10 cellular contexts compared by ENCODE assay signal in the genomic region with DNA sequence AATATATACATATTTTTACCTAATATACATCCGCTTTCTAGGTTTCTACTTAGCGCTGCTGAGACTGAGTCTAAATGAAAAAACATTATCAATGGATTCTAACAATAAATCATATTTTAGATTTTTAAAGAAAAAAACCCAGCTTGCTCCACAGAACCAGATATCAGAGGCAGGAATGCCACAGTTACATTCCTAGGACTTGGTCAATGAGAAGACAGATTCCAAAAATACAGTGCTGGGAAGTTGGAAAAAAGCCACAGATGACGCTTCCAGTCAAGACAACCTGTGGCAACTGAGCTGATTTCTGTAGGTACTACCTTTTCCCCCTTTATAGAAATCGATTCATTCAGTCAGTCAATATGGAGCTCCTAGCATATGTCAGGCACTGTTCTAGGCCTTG. TPM values are rescaled to one million over a fixed set of nuclear protein-coding genes. Genes with fewer than 3 reads are reported as not detected.
DNase-seq lines count a peak whose midpoint lies in the region; ATAC-seq and TF ChIP-seq lines count a peak whose summit lies in the region.
"Had no signal": no experiment of that assay in that cellular context is flagged by ENCODE, and none has a peak within 500 bp of the region (broad histone marks: within the 10 kb centered on the region; RNA-seq: fewer than 3 reads in every experiment).

No MANE protein-coding gene starts in this region.

- CTCF ChIA-PET in activated CD8-positive, alpha-beta T cell treated with anti-CD3 and anti-CD28 coated beads, Interleukin-2, amount 10 ng/mL, durations not matched to agents 7 days and 5 days (lab: Charles Lee), result interaction anchor here (0.7 to 3.1 kb wide), 2 partner anchors 13 to 300 kb away, joined by 4 to 11 read pairs; no protein-coding TSS in a partner anchor
- CTCF ChIA-PET in activated CD8-positive, alpha-beta memory T cell treated with anti-CD3 and anti-CD28 coated beads, Interleukin-2, amount 10 ng/mL, durations not matched to agents 7 days and 5 days (lab: Charles Lee), result interaction anchor here (0.6 to 1.4 kb wide), 2 partner anchors 13 to 199 kb away, joined by 3 to 4 read pairs; no protein-coding TSS in a partner anchor
- CTCF ChIA-PET in HEK293T (lab: Yijun Ruan, JAX), result no interaction called here

- H3K9me3 Mint-ChIP-seq in activated T-cell treated with anti-CD3 and anti-CD28 coated beads, Interleukin-2, amount 50 U/mL, for 4 hours, result peaks cover 11% of the 10 kb centered on the region
- no peaks in the 10 kb centered on the region for H3K9me3 Mint-ChIP-seq in activated CD8-positive, alpha-beta T cell treated with anti-CD3 and anti-CD28 coated beads, Interleukin-2, amount 10 ng/mL, durations not matched to agents 7 days and 5 days (ENCODE audit: insufficient read depth)
- peaks cover under 1% of the 10 kb centered on the region for H3K9me3 Mint-ChIP-seq in activated CD8-positive, alpha-beta memory T cell treated with anti-CD3 and anti-CD28 coated beads, Interleukin-2, amount 10 ng/mL, durations not matched to agents 7 days and 5 days (ENCODE audit: low read depth)

- POLR2A ChIA-PET in activated CD8-positive, alpha-beta T cell treated with anti-CD3 and anti-CD28 coated beads, Interleukin-2, amount 10 ng/mL, durations not matched to agents 7 days and 5 days (lab: Charles Lee), result interaction anchor here (2.6 kb wide), 1 partner anchor 35 kb away, joined by 7 read pairs; a partner anchor contains a TSS
- POLR2A ChIA-PET in HEK293T (lab: Yijun Ruan, JAX), result interaction anchor here (0.7 to 3.1 kb wide), 3 partner anchors 9 to 35 kb away, joined by 3 to 12 read pairs (median 5); a partner anchor contains a TSS

- H3K27ac ChIP-seq in iPS-18a (ENCODE audit: low read length) (no peak overlapping the region), tibial artery (peak overlapping the region in 1 of 2 donors; percentile 61)

- TF ChIP-seq CTCF in tibial artery (IDR thresholded peaks at IDR 0.05), result no peak

- no peaks in the 10 kb centered on the region for H3K9me3 ChIP-seq in iPS-18a (ENCODE audit: control insufficient read depth, low read depth, low read length)
- H3K9me3 ChIP-seq in tibial artery, result no peaks in the 10 kb centered on the region

- no peak overlapping the region for H3K9ac ChIP-seq in iPS-18a (ENCODE audit: low read length)

- peaks cover under 1% of the 10 kb centered on the region for H3K27me3 Mint-ChIP-seq in activated T-cell treated with anti-CD3 and anti-CD28 coated beads, Interleukin-2, amount 50 U/mL, for 4 hours (ENCODE audit: low read depth)
- peaks cover 45% of the 10 kb centered on the region for H3K27me3 Mint-ChIP-seq in activated CD8-positive, alpha-beta T cell treated with anti-CD3 and anti-CD28 coated beads, Interleukin-2, amount 10 ng/mL, durations not matched to agents 7 days and 5 days (ENCODE audit: low read depth)
- peaks cover 30% of the 10 kb centered on the region for H3K27me3 Mint-ChIP-seq in activated CD8-positive, alpha-beta memory T cell treated with anti-CD3 and anti-CD28 coated beads, Interleukin-2, amount 10 ng/mL, durations not matched to agents 7 days and 5 days

- peaks cover 4% of the 10 kb centered on the region for H3K4me1 ChIP-seq in iPS-18a (ENCODE audit: control insufficient read depth, low read depth, low read length)
- H3K4me1 ChIP-seq in tibial artery, result peaks cover 0 to 10% (median 5%) of the 10 kb centered on the region in 4 donors

- H3K27me3 ChIP-seq in iPS-18a (ENCODE audit: control insufficient read depth, insufficient read depth, low read length), result no peaks in the 10 kb centered on the region
- H3K27me3 ChIP-seq in tibial artery, result no peaks in the 10 kb centered on the region
- H3K27me3 ChIP-seq: BLaER1 had no signal

- no peak for ATAC-seq in activated T-cell treated with anti-CD3 and anti-CD28 coated beads, Interleukin-2, amount 50 U/mL, for 4 hours
- ATAC-seq in activated CD8-positive, alpha-beta T cell treated with anti-CD3 and anti-CD28 coated beads, Interleukin-2, amount 10 ng/mL, durations not matched to agents 7 days and 5 days, result no peak
- ATAC-seq in activated CD8-positive, alpha-beta memory T cell treated with anti-CD3 and anti-CD28 coated beads, Interleukin-2, amount 10 ng/mL, durations not matched to agents 7 days and 5 days, result no peak

- intact Hi-C loops in tibial artery (cut with DNase I; ENCODE audit: low total_unique reads), result no loop called here

- peak overlapping the region; percentile 40 for H3K4me3 Mint-ChIP-seq in activated T-cell treated with anti-CD3 and anti-CD28 coated beads, Interleukin-2, amount 50 U/mL, for 4 hours
- H3K4me3 Mint-ChIP-seq in activated CD8-positive, alpha-beta T cell treated with anti-CD3 and anti-CD28 coated beads, Interleukin-2, amount 10 ng/mL, durations not matched to agents 7 days and 5 days, result peak overlapping the region; percentile 27
- H3K4me3 Mint-ChIP-seq in activated CD8-positive, alpha-beta memory T cell treated with anti-CD3 and anti-CD28 coated beads, Interleukin-2, amount 10 ng/mL, durations not matched to agents 7 days and 5 days, result no peak overlapping the region

- DNase-seq in activated T-cell treated with anti-CD3 and anti-CD28 coated beads, Interleukin-2, amount 50 U/mL, for 4 hours, result no peak
- DNase-seq in activated T-cell treated with anti-CD3 and anti-CD28 coated beads for 4 hours, result no peak
- DNase-seq in activated CD8-positive, alpha-beta T cell treated with anti-CD3 and anti-CD28 coated beads, Interleukin-2, amount 10 ng/mL, durations not matched to agents 7 days and 5 days, result no peak
- no peak for DNase-seq in tibial artery
- DNase-seq in activated CD8-positive, alpha-beta memory T cell treated with anti-CD3 and anti-CD28 coated beads, Interleukin-2, amount 10 ng/mL, durations not matched to agents 7 days and 5 days, result no peak
- no peak for DNase-seq in COLO829 (ENCODE audit: low spot score)
- no peak for DNase-seq in HEK293T (ENCODE audit: extremely low spot score)
- DNase-seq: NCI-H1417 treated with DMSO at 0.1 percent for 48 hours had no signal

- H3K4me1 Mint-ChIP-seq in activated T-cell treated with anti-CD3 and anti-CD28 coated beads, Interleukin-2, amount 50 U/mL, for 4 hours (ENCODE audit: low read depth), result peaks cover 7% of the 10 kb centered on the region
- peaks cover 5% of the 10 kb centered on the region for H3K4me1 Mint-ChIP-seq in activated CD8-positive, alpha-beta T cell treated with anti-CD3 and anti-CD28 coated beads, Interleukin-2, amount 10 ng/mL, durations not matched to agents 7 days and 5 days (ENCODE audit: low read depth)
- peaks cover 10% of the 10 kb centered on the region for H3K4me1 Mint-ChIP-seq in activated CD8-positive, alpha-beta memory T cell treated with anti-CD3 and anti-CD28 coated beads, Interleukin-2, amount 10 ng/mL, durations not matched to agents 7 days and 5 days

- peak overlapping the region; percentile 24 for H3K4me3 ChIP-seq in iPS-18a (ENCODE audit: low read length)
- peak overlapping the region; percentile 80 to 95 for H3K4me3 ChIP-seq in tibial artery

- H3K36me3 Mint-ChIP-seq in activated T-cell treated with anti-CD3 and anti-CD28 coated beads, Interleukin-2, amount 50 U/mL, for 4 hours (ENCODE audit: insufficient read depth), result peaks cover 1% of the 10 kb centered on the region
- no peaks in the 10 kb centered on the region for H3K36me3 Mint-ChIP-seq in activated CD8-positive, alpha-beta T cell treated with anti-CD3 and anti-CD28 coated beads, Interleukin-2, amount 10 ng/mL, durations not matched to agents 7 days and 5 days (ENCODE audit: low read depth)
- H3K36me3 Mint-ChIP-seq in activated CD8-positive, alpha-beta memory T cell treated with anti-CD3 and anti-CD28 coated beads, Interleukin-2, amount 10 ng/mL, durations not matched to agents 7 days and 5 days, result peaks cover 2% of the 10 kb centered on the region

- H3K27ac Mint-ChIP-seq in activated CD8-positive, alpha-beta T cell treated with anti-CD3 and anti-CD28 coated beads, Interleukin-2, amount 10 ng/mL, durations not matched to agents 7 days and 5 days, result no peak overlapping the region
- H3K27ac Mint-ChIP-seq in activated CD8-positive, alpha-beta memory T cell treated with anti-CD3 and anti-CD28 coated beads, Interleukin-2, amount 10 ng/mL, durations not matched to agents 7 days and 5 days, result no peak overlapping the region

- H3K36me3 ChIP-seq in iPS-18a (ENCODE audit: control insufficient read depth, low read depth, low read length) (no peaks in the 10 kb centered on the region), tibial artery (no peaks in the 10 kb centered on the region)

TF ChIP-seq in HEK293T, 16 proteins besides CTCF, POLR2A, EP300 and RAD21 (continues in another document):
- TF ChIP-seq, protein P1, sequence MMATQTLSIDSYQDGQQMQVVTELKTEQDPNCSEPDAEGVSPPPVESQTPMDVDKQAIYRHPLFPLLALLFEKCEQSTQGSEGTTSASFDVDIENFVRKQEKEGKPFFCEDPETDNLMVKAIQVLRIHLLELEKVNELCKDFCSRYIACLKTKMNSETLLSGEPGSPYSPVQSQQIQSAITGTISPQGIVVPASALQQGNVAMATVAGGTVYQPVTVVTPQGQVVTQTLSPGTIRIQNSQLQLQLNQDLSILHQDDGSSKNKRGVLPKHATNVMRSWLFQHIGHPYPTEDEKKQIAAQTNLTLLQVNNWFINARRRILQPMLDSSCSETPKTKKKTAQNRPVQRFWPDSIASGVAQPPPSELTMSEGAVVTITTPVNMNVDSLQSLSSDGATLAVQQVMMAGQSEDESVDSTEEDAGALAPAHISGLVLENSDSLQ (IDR thresholded peaks at IDR 0.05), result no peak
- TF ChIP-seq FOXM1 (IDR thresholded peaks at IDR 0.05; ENCODE audit: borderline replicate concordance) (no peak), TARDBP (IDR thresholded peaks at IDR 0.05) (no peak), LEF1 (IDR thresholded peaks at IDR 0.05; ENCODE audit: borderline replicate concordance) (no peak), BHLHE40 (IDR thresholded peaks at IDR 0.05; ENCODE audit: borderline replicate concordance) (no peak), HDGF (IDR thresholded peaks at IDR 0.05; ENCODE audit: borderline replicate concordance) (no peak), SP1 (IDR thresholded peaks at IDR 0.05) (no peak), FOXA1 (IDR thresholded peaks at IDR 0.05) (no peak), ARNT (IDR thresholded peaks at IDR 0.05) (no peak), NFRKB (IDR thresholded peaks at IDR 0.05) (no peak)

RNA-seq across cellular contexts. Expression of a gene that starts 0.6 kb away (rescaled TPM):
- 1 to 10 TPM in 2 of 3 donors, under 1 TPM in 1; 0.84 to 1.3 (median 1.0) TPM for total RNA-seq in activated T-cell treated with anti-CD3 and anti-CD28 coated beads, Interleukin-2, amount 50 U/mL, for 4 hours
- total RNA-seq in activated CD8-positive, alpha-beta T cell treated with anti-CD3 and anti-CD28 coated beads, Interleukin-2, amount 10 ng/mL, durations not matched to agents 7 days and 5 days, result under 1 TPM; 0.50 to 0.71 TPM
- 1 to 10 TPM in 1 of 2 experiments, under 1 TPM in 1; 0.40 to 1.5 TPM for total RNA-seq in activated CD8-positive, alpha-beta memory T cell treated with anti-CD3 and anti-CD28 coated beads, Interleukin-2, amount 10 ng/mL, durations not matched to agents 7 days and 5 days

RNA-seq across cellular contexts. Expression of a gene that starts 34.4 kb away (rescaled TPM):
- total RNA-seq in activated T-cell treated with anti-CD3 and anti-CD28 coated beads, Interleukin-2, amount 50 U/mL, for 4 hours, result 10 to 100 TPM; 48.1 to 49.2 (median 49.2) TPM
- total RNA-seq in activated CD8-positive, alpha-beta T cell treated with anti-CD3 and anti-CD28 coated beads, Interleukin-2, amount 10 ng/mL, durations not matched to agents 7 days and 5 days, result 10 to 100 TPM; 26.1 to 28.6 TPM
- total RNA-seq in activated CD8-positive, alpha-beta memory T cell treated with anti-CD3 and anti-CD28 coated beads, Interleukin-2, amount 10 ng/mL, durations not matched to agents 7 days and 5 days, result 10 to 100 TPM; 29.9 to 33.3 TPM
